Comparison of ENCODE assay signal across 25 cellular contexts in genomic region chr7:94195813-94196212, GRCh38.
"Had no signal": no experiment of that assay in that cellular context is flagged by ENCODE, and none has a peak within 500 bp of the region (broad histone marks: within the 10 kb centered on the region; RNA-seq: fewer than 3 reads in every experiment).

No MANE protein-coding gene starts in this region.

- H3K27me3 Mint-ChIP-seq: activated CD4-positive, alpha-beta T cell treated with anti-CD3 and anti-CD28 coated beads for 36 hours; activated naive CD8-positive, alpha-beta T cell treated with anti-CD3 and anti-CD28 coated beads, Interleukin-2, amount 10 ng/mL, durations not matched to agents 7 days and 5 days had no signal

- H3K36me3 ChIP-seq: adrenal gland had no signal

- H3K27ac Mint-ChIP-seq: activated CD4-positive, alpha-beta T cell treated with anti-CD3 and anti-CD28 coated beads for 36 hours; activated CD8-positive, alpha-beta T cell treated with anti-CD3 and anti-CD28 coated beads for 36 hours; activated naive CD8-positive, alpha-beta T cell treated with anti-CD3 and anti-CD28 coated beads, Interleukin-2, amount 10 ng/mL, durations not matched to agents 7 days and 5 days; T-cell had no signal

- DNase-seq: activated CD4-positive, alpha-beta T cell treated with anti-CD3 and anti-CD28 coated beads for 36 hours; activated CD8-positive, alpha-beta memory T cell treated with anti-CD3 and anti-CD28 coated beads, Interleukin-2, amount 50 U/mL, for 4 hours; activated CD8-positive, alpha-beta T cell treated with anti-CD3 and anti-CD28 coated beads for 36 hours; activated naive CD4-positive, alpha-beta T cell treated with anti-CD3 and anti-CD28 coated beads, Interleukin-2, amount 50 U/mL, for 16 hours; activated naive CD8-positive, alpha-beta T cell treated with anti-CD3 and anti-CD28 coated beads, Interleukin-2, amount 10 ng/mL, durations not matched to agents 7 days and 5 days; activated T-cell treated with anti-CD3 and anti-CD28 coated beads, Interleukin-2, amount 50 U/mL, for 1 hour; adrenal gland; aorta; body of pancreas; central memory CD4-positive, alpha-beta T cell; Karpas-422; MM.1S; NCI-H1105 treated with DMSO at 0.1 percent for 48 hours; NCI-H1436 treated with DMSO at 0.1 percent for 48 hours; NCI-H187; NCI-H2081; NCI-H510A treated with DMSO at 0.1 percent for 48 hours; NCI-H69; PC-3; SHP77 treated with DMSO at 0.1 percent for 48 hours; T-cell; T-helper 2 cell; T1000 had no signal

- H3K9me3 ChIP-seq: adrenal gland, body of pancreas had no signal

- H3K9me3 Mint-ChIP-seq: activated naive CD8-positive, alpha-beta T cell treated with anti-CD3 and anti-CD28 coated beads, Interleukin-2, amount 10 ng/mL, durations not matched to agents 7 days and 5 days had no signal

- FAIRE-seq: bronchial epithelial cell had no signal

- H3K4me1 Mint-ChIP-seq: activated CD4-positive, alpha-beta T cell treated with anti-CD3 and anti-CD28 coated beads for 36 hours; activated naive CD8-positive, alpha-beta T cell treated with anti-CD3 and anti-CD28 coated beads, Interleukin-2, amount 10 ng/mL, durations not matched to agents 7 days and 5 days; T-cell had no signal

- H3K27me3 ChIP-seq: adrenal gland, body of pancreas had no signal

- H3K27ac ChIP-seq: adrenal gland, body of pancreas, VCaP had no signal

- H3K4me1 ChIP-seq: body of pancreas had no signal

- ATAC-seq: activated CD4-positive, alpha-beta T cell treated with anti-CD3 and anti-CD28 coated beads for 36 hours; activated CD8-positive, alpha-beta T cell treated with anti-CD3 and anti-CD28 coated beads for 36 hours; body of pancreas; PC-3; T-cell had no signal

- H3K4me3 ChIP-seq: adrenal gland, body of pancreas had no signal

- H3K36me3 Mint-ChIP-seq: activated naive CD8-positive, alpha-beta T cell treated with anti-CD3 and anti-CD28 coated beads, Interleukin-2, amount 10 ng/mL, durations not matched to agents 7 days and 5 days; T-cell had no signal

- H3K4me3 Mint-ChIP-seq: activated CD4-positive, alpha-beta T cell treated with anti-CD3 and anti-CD28 coated beads for 36 hours; activated CD8-positive, alpha-beta T cell treated with anti-CD3 and anti-CD28 coated beads for 36 hours; activated naive CD8-positive, alpha-beta T cell treated with anti-CD3 and anti-CD28 coated beads, Interleukin-2, amount 10 ng/mL, durations not matched to agents 7 days and 5 days; T-cell had no signal
